ENCODE assay signal across 28 cellular contexts in genomic region chr14:93276031-93276716, GRCh38.
"Had no signal": no experiment of that assay in that cellular context is flagged by ENCODE, and none has a peak within 500 bp of the region (broad histone marks: within the 10 kb centered on the region; RNA-seq: fewer than 3 reads in every experiment).

No MANE protein-coding gene starts in this region.

- H3K9me3 ChIP-seq: colonic mucosa, gastroesophageal sphincter, left lung, lower lobe of right lung, mucosa of descending colon, spleen, tibial nerve had no signal

- FAIRE-seq: keratinocyte had no signal

- H3K4me3 ChIP-seq: colonic mucosa, gastroesophageal sphincter, left lung, lower lobe of right lung, mucosa of descending colon, spleen, tibial nerve had no signal

- H3K27me3 Mint-ChIP-seq: activated CD4-positive, alpha-beta T cell treated with anti-CD3 and anti-CD28 coated beads, Interleukin-2, amount 10 ng/mL, durations not matched to agents 7 days and 5 days; activated CD8-positive, alpha-beta T cell treated with anti-CD3 and anti-CD28 coated beads for 36 hours had no signal

- H3K27me3 ChIP-seq: colonic mucosa, gastroesophageal sphincter, left lung, spleen, tibial nerve had no signal

- H3K9me3 Mint-ChIP-seq: activated CD4-positive, alpha-beta T cell treated with anti-CD3 and anti-CD28 coated beads, Interleukin-2, amount 10 ng/mL, durations not matched to agents 7 days and 5 days; activated CD8-positive, alpha-beta T cell treated with anti-CD3 and anti-CD28 coated beads for 36 hours; activated naive CD4-positive, alpha-beta T cell treated with anti-CD3 and anti-CD28 coated beads, Interleukin-2, amount 50 U/mL, for 72 hours; activated T-helper 2 cell treated with anti-CD3 and anti-CD28 coated beads, Interferon-gamma antibody, Interleukin-2, Interleukin-4, amounts not matched to agents 10 μg/mL and 5 μg/mL and 100 μg/mL, durations not matched to agents 14 hours and 24 hours and 36 hours; T-helper 1 cell treated with Interleukin-12 subunit alpha and Interleukin-12 subunit beta and Interleukin-4 antibody, amounts not matched to agents 30 μg/mL and 1 μg/mL, for 36 hours had no signal

- H3K4me1 ChIP-seq: colonic mucosa, gastroesophageal sphincter, lower lobe of right lung, parathyroid adenoma, tibial nerve had no signal

- H3K36me3 Mint-ChIP-seq: activated naive CD4-positive, alpha-beta T cell treated with anti-CD3 and anti-CD28 coated beads, Interleukin-2, amount 50 U/mL, for 72 hours had no signal

- H3K27ac Mint-ChIP-seq: activated CD4-positive, alpha-beta T cell treated with anti-CD3 and anti-CD28 coated beads, Interleukin-2, amount 10 ng/mL, durations not matched to agents 7 days and 5 days; activated CD8-positive, alpha-beta T cell treated with anti-CD3 and anti-CD28 coated beads for 36 hours; activated T-helper 2 cell treated with anti-CD3 and anti-CD28 coated beads, Interferon-gamma antibody, Interleukin-2, Interleukin-4, amounts not matched to agents 10 μg/mL and 5 μg/mL and 100 μg/mL, durations not matched to agents 14 hours and 24 hours and 36 hours; T-helper 1 cell treated with Interleukin-12 subunit alpha and Interleukin-12 subunit beta and Interleukin-4 antibody, amounts not matched to agents 30 μg/mL and 1 μg/mL, for 36 hours had no signal

- H3K27ac ChIP-seq: colonic mucosa, gastroesophageal sphincter, left lung, lower lobe of right lung, parathyroid adenoma, spleen, tibial nerve, WERI-Rb-1 had no signal

- ATAC-seq: activated CD8-positive, alpha-beta T cell treated with anti-CD3 and anti-CD28 coated beads for 36 hours; activated naive CD4-positive, alpha-beta T cell treated with anti-CD3 and anti-CD28 coated beads, Interleukin-2, amount 50 U/mL, for 72 hours; gastroesophageal sphincter; left lung; lower lobe of right lung; mucosa of descending colon; right cardiac atrium had no signal

- DNase-seq: activated CD4-positive, alpha-beta T cell treated with anti-CD3 and anti-CD28 coated beads for 1 hour; activated CD4-positive, alpha-beta T cell treated with anti-CD3 and anti-CD28 coated beads, Interleukin-2, amount 10 ng/mL, durations not matched to agents 7 days and 5 days; activated CD8-positive, alpha-beta T cell treated with anti-CD3 and anti-CD28 coated beads for 36 hours; activated naive CD4-positive, alpha-beta T cell; activated T-cell treated with anti-CD3 and anti-CD28 coated beads, Interleukin-2, amount 50 U/mL, for 48 hours; cerebellar nuclear complex; colonic mucosa; effector CD8-positive, alpha-beta T cell; erythroblast; head of caudate nucleus; hippocampal formation; left lung; lower lobe of right lung; mucosa of descending colon; nucleus accumbens; right cardiac atrium; spleen; stimulated activated naive CD4-positive, alpha-beta T cell treated with Interleukin-2 at 50 U/mL for 16 hours; SW 1271; T-helper 9 cell; WERI-Rb-1 had no signal

- H3K36me3 ChIP-seq: colonic mucosa had no signal

- H3K4me3 Mint-ChIP-seq: activated CD4-positive, alpha-beta T cell treated with anti-CD3 and anti-CD28 coated beads, Interleukin-2, amount 10 ng/mL, durations not matched to agents 7 days and 5 days; activated CD8-positive, alpha-beta T cell treated with anti-CD3 and anti-CD28 coated beads for 36 hours; T-helper 1 cell treated with Interleukin-12 subunit alpha and Interleukin-12 subunit beta and Interleukin-4 antibody, amounts not matched to agents 30 μg/mL and 1 μg/mL, for 36 hours had no signal

- H3K4me1 Mint-ChIP-seq: activated CD4-positive, alpha-beta T cell treated with anti-CD3 and anti-CD28 coated beads, Interleukin-2, amount 10 ng/mL, durations not matched to agents 7 days and 5 days had no signal
